ENCODE assay signal across 8 cellular contexts in genomic region chr17:75131278-75132017, GRCh38.
DNase-seq lines count a peak whose midpoint lies in the region; ATAC-seq and TF ChIP-seq lines count a peak whose summit lies in the region.

NT5C (minus strand) TSS chr17:75131742; CDS start chr17:75131707, 35 bp downstream.

- H3K4me3 ChIP-seq in choroid plexus epithelial cell (ENCODE audit: low read depth, low read length): peak within 1 kb of the TSS; percentile 78

- ATAC-seq in GM18861 (IDR thresholded peaks at IDR 0.05; ENCODE audit: unreplicated experiment): peak; percentile 66
- ATAC-seq in HG03064 (IDR thresholded peaks at IDR 0.05; ENCODE audit: low read depth, unreplicated experiment): peak; percentile 64

- TF ChIP-seq CTCF in AG09319 (IDR thresholded peaks at IDR 0.05; ENCODE audit: low read depth, low read length): peak; percentile 46
- TF ChIP-seq CTCF in choroid plexus epithelial cell (conservative IDR thresholded peaks at IDR 0.05; ENCODE audit: low read depth, low read length): peak; percentile 43

- DNase-seq in AG09319 (ENCODE audit: extremely low read depth, low read depth) (no peak), NCI-H345 (lab: John Stamatoyannopoulos, UW) (peak; percentile 91), choroid plexus epithelial cell (ENCODE audit: low read depth) (peak; percentile 79), kidney tubule cell (ENCODE audit: low spot score) (peak; percentile 84)
- peak; percentile 79 for DNase-seq in activated CD4-positive, CD25-positive, alpha-beta regulatory T cell treated with anti-CD3 and anti-CD28 coated beads, Interleukin-2, amount 50 U/mL, for 72 hours
- DNase-seq in stimulated activated CD4-positive, alpha-beta T cell treated with anti-CD3 and anti-CD28 coated beads, Interleukin-2, amount 100 ng/mL, for 24 hours: peak; percentile 75 to 84
